18 cellular contexts compared by ENCODE assay signal in genomic region chr13:110348309-110348625, GRCh38. TPM values are rescaled to one million over a fixed set of nuclear protein-coding genes. Genes with fewer than 3 reads are reported as not detected.
DNase-seq lines count a peak whose midpoint lies in the region; ATAC-seq and TF ChIP-seq lines count a peak whose summit lies in the region.
"Had no signal": no experiment of that assay in that cellular context is flagged by ENCODE, and none has a peak within 500 bp of the region (broad histone marks: within the 10 kb centered on the region; RNA-seq: fewer than 3 reads in every experiment).

No MANE protein-coding gene starts in this region.

- 83 to 89% methylated on average over 3 of the region's 3 CpGs for WGBS in GM23248 (ENCODE audit: low coverage in 1 of 2, low lambda C conversion rate in 2 of 2, missing lambda C conversion rate in 2 of 2), 2 experiments
- WGBS in spleen, 5 donors, result 25 to 37% (median 34%) methylated on average over 3 of the region's 3 CpGs
- WGBS in H9 (ENCODE audit: extremely low coverage, insufficient read length, low lambda C conversion rate), result no CpG with 5 or more reads among the region's 3 CpGs

- no peak overlapping the region for H3K4me3 Mint-ChIP-seq in natural killer cell
- no peak overlapping the region for H3K4me3 Mint-ChIP-seq in H9
- H3K4me3 Mint-ChIP-seq: activated B cell treated with CpG ODN at 0.5 μM for 24 hours, immature natural killer cell had no signal

- in situ Hi-C loops in GM23248 (cut with MboI), result no loop called here

- no peak overlapping the region for H4K91ac ChIP-seq in H9 (ENCODE audit: insufficient read length, low read depth, low read length)

- H3K27ac Mint-ChIP-seq in natural killer cell (no peak overlapping the region), H9 (no peak overlapping the region; a peak in 1 of 7 replicates)
- H3K27ac Mint-ChIP-seq: activated B cell treated with CpG ODN at 0.5 μM for 24 hours, immature natural killer cell had no signal

- H3K4me1 Mint-ChIP-seq in natural killer cell (no peaks in the 10 kb centered on the region), H9 (peaks cover 7 to 8% of the 10 kb centered on the region in 2 experiments)
- H3K4me1 Mint-ChIP-seq: activated B cell treated with CpG ODN at 0.5 μM for 24 hours, immature natural killer cell had no signal

- no peak for TF ChIP-seq POLR2A in spleen (IDR thresholded peaks at IDR 0.05)

- H2AFZ ChIP-seq in GM23248 (no peak overlapping the region), H9 (ENCODE audit: low read length) (no peak overlapping the region)

- H3K56ac ChIP-seq in H9 (ENCODE audit: insufficient read length, low read depth, low read length), result no peak overlapping the region

- no peak overlapping the region for H2BK5ac ChIP-seq in H9 (ENCODE audit: insufficient read length, low read length)

- H2BK120ac ChIP-seq in H9 (ENCODE audit: low read depth, low read length, poor library complexity, severe bottlenecking), result no peak overlapping the region

- H3K4me1 ChIP-seq in GM23248 (ENCODE audit: insufficient read depth) (peaks cover 20% of the 10 kb centered on the region), ascending aorta (peaks cover 9 to 57% of the 10 kb centered on the region in 2 donors), lower lobe of right lung (peaks cover 45% of the 10 kb centered on the region), spleen (peaks cover 10 to 58% (median 33%) of the 10 kb centered on the region in 6 donors), H9 (ENCODE audit: insufficient read depth, low read length) (no peaks in the 10 kb centered on the region; the same call in 1 of the 2 replicates)
- H3K4me1 ChIP-seq: pancreas had no signal

- TF ChIP-seq CTCF in ascending aorta (IDR thresholded peaks at IDR 0.05) (no peak), lower lobe of right lung (IDR thresholded peaks at IDR 0.05) (no peak), spleen (IDR thresholded peaks at IDR 0.05 in 8 of 11, conservative IDR thresholded peaks at IDR 0.05 in 3 of 11) (no peak), natural killer cell (IDR thresholded peaks at IDR 0.05) (no peak), H9 (conservative IDR thresholded peaks at IDR 0.05) (no peak)

- H3K9me3 ChIP-seq in GM23248 (ENCODE audit: low read depth), result no peaks in the 10 kb centered on the region
- no peaks in the 10 kb centered on the region for H3K9me3 ChIP-seq in ascending aorta
- no peaks in the 10 kb centered on the region for H3K9me3 ChIP-seq in lower lobe of right lung
- H3K9me3 ChIP-seq in spleen, result no peaks in the 10 kb centered on the region
- H3K9me3 ChIP-seq in H9 (ENCODE audit: control insufficient read depth, low read depth, low read length), result no peaks in the 10 kb centered on the region
- H3K9me3 ChIP-seq: pancreas, Peyer's patch had no signal

- DNase-seq in GM23248, result no peak
- no peak for DNase-seq in ascending aorta (ENCODE audit: low spot score in 2 of 2)
- no peak for DNase-seq in lower lobe of right lung
- DNase-seq in spleen, result no peak
- DNase-seq in natural killer cell, result no peak
- no peak for DNase-seq in SIG-M5 treated with dmso at 0.1 percent for 504 hours (lab: John Stamatoyannopoulos, UW; ENCODE audit: unreplicated experiment)
- no peak for DNase-seq in ecto neural progenitor cell (ENCODE audit: low spot score)
- DNase-seq in H9, result no peak
- DNase-seq: activated B cell treated with CpG ODN at 0.5 μM for 24 hours; activated effector memory CD4-positive, alpha-beta T cell treated with Interleukin-2 at 50 U/mL for 16 hours; immature natural killer cell; Karpas-422; midbrain; NCI-H1694; pancreas; Peyer's patch; substantia nigra had no signal

- ATAC-seq in lower lobe of right lung, result no peak
- no peak for ATAC-seq in natural killer cell

- no peak overlapping the region for H3K4ac ChIP-seq in H9 (ENCODE audit: low read depth, low read length)

- H4K8ac ChIP-seq in H9 (replicated peaks; ENCODE audit: insufficient read length, low read depth, low read length), result no peak overlapping the region

- H3K4me3 ChIP-seq in GM23248, result peak overlapping the region; percentile 50; the same call in 1 of the 2 replicates
- no peak overlapping the region for H3K4me3 ChIP-seq in ascending aorta
- no peak overlapping the region for H3K4me3 ChIP-seq in lower lobe of right lung
- no peak overlapping the region for H3K4me3 ChIP-seq in spleen
- H3K4me3 ChIP-seq: pancreas, Peyer's patch had no signal

- no peaks in the 10 kb centered on the region for H3K9me2 ChIP-seq in GM23248 (ENCODE audit: insufficient read depth)

- no peak overlapping the region for H4K5ac ChIP-seq in H9 (ENCODE audit: insufficient read length, low read depth, low read length)

- no peak overlapping the region for H2BK20ac ChIP-seq in H9 (ENCODE audit: low read depth, low read length, poor library complexity, severe bottlenecking)

- peaks cover 19% of the 10 kb centered on the region for H3K79me2 ChIP-seq in GM23248 (ENCODE audit: insufficient read depth)
- H3K79me2 ChIP-seq in H9 (ENCODE audit: insufficient read depth, low read length), result no peaks in the 10 kb centered on the region

- no peak overlapping the region for H3K23ac ChIP-seq in H9 (ENCODE audit: insufficient read length, low read depth, low read length)

- peaks cover under 1% of the 10 kb centered on the region for H3K79me1 ChIP-seq in H9 (ENCODE audit: insufficient read depth, low read depth, low read length, poor library complexity, severe bottlenecking)

- peak overlapping the region; percentile 77 for H3K27ac ChIP-seq in GM23248
- peak overlapping the region; percentile 95 to 96 for H3K27ac ChIP-seq in ascending aorta
- peak overlapping the region; percentile 9 for H3K27ac ChIP-seq in lower lobe of right lung
- H3K27ac ChIP-seq in spleen, result peak overlapping the region in 6 of 8 donors; percentile 6 to 69 (median 51)
- no peak overlapping the region for H3K27ac ChIP-seq in H9 (ENCODE audit: insufficient read length, low read depth, low read length)
- H3K27ac ChIP-seq: HL-60, pancreas had no signal

- no peak overlapping the region for H3K18ac ChIP-seq in H9 (ENCODE audit: insufficient read length, low read depth, low read length)

- no peaks in the 10 kb centered on the region for H3K23me2 ChIP-seq in H9 (ENCODE audit: insufficient read length, low read depth, low read length, poor library complexity, severe bottlenecking)

- no peak overlapping the region for H2AK5ac ChIP-seq in H9 (ENCODE audit: insufficient read length, low read length)

- peaks cover 18% of the 10 kb centered on the region for H3F3A ChIP-seq in GM23248 (ENCODE audit: insufficient read depth)

- H3K4me2 ChIP-seq in GM23248 (ENCODE audit: unreplicated experiment) (peak overlapping the region; percentile 70), H9 (ENCODE audit: insufficient read depth, insufficient read length, low read length) (no peak overlapping the region)

- no peaks in the 10 kb centered on the region for H4K20me1 ChIP-seq in GM23248 (ENCODE audit: insufficient read depth)
- no peaks in the 10 kb centered on the region for H4K20me1 ChIP-seq in H9 (ENCODE audit: control insufficient read depth, insufficient read depth, insufficient read length)

- H3K36me3 ChIP-seq in GM23248 (ENCODE audit: low read depth), result no peaks in the 10 kb centered on the region
- peaks cover 0 to 11% of the 10 kb centered on the region in 2 donors for H3K36me3 ChIP-seq in ascending aorta
- no peaks in the 10 kb centered on the region for H3K36me3 ChIP-seq in lower lobe of right lung
- no peaks in the 10 kb centered on the region for H3K36me3 ChIP-seq in spleen
- H3K36me3 ChIP-seq: pancreas, Peyer's patch had no signal

- H3K9ac ChIP-seq in GM23248, result no peak overlapping the region
- H3K9ac ChIP-seq in H9 (ENCODE audit: extremely low read depth, insufficient read length, low read length), result no peak overlapping the region

- no peak overlapping the region for H3K14ac ChIP-seq in H9 (ENCODE audit: insufficient read depth, low read length)

- intact Hi-C loops in ascending aorta (cut with DNase I), result loop anchor here (1.0 kb wide), 1 partner anchor 13 kb away; no protein-coding TSS in a partner anchor
- intact Hi-C loops in lower lobe of right lung (cut with DNase I), result no loop called here
- intact Hi-C loops in spleen (cut with DNase I; ENCODE audit: low total_unique reads), result loop anchor here (10.0 kb wide), 1 partner anchor 77 kb away; no protein-coding TSS in a partner anchor
- intact Hi-C loops in natural killer cell (cut with micrococcal nuclease), result no loop called here

- H2BK15ac ChIP-seq in H9 (ENCODE audit: low read depth, low read length), result no peak overlapping the region

- H3T11ph ChIP-seq in H9 (ENCODE audit: low read length), result no peak overlapping the region

- H3K9me3 Mint-ChIP-seq in natural killer cell, result no peaks in the 10 kb centered on the region
- no peaks in the 10 kb centered on the region; a peak in 1 of 5 replicates for H3K9me3 Mint-ChIP-seq in H9
- H3K9me3 Mint-ChIP-seq: activated B cell treated with CpG ODN at 0.5 μM for 24 hours, immature natural killer cell had no signal

- peaks cover 0 to 26% of the 10 kb centered on the region in 2 donors for H3K27me3 Mint-ChIP-seq in natural killer cell (ENCODE audit: low read depth in 2 of 2)
- H3K27me3 Mint-ChIP-seq in H9 (ENCODE audit: low read depth), result no peaks in the 10 kb centered on the region

- no peaks in the 10 kb centered on the region for H3K27me3 ChIP-seq in GM23248 (replicated peaks; ENCODE audit: insufficient read depth)
- H3K27me3 ChIP-seq in ascending aorta, result no peaks in the 10 kb centered on the region
- H3K27me3 ChIP-seq in lower lobe of right lung (ENCODE audit: low read depth), result no peaks in the 10 kb centered on the region
- H3K27me3 ChIP-seq in spleen (replicated peaks in 1 of 7), result no peaks in the 10 kb centered on the region
- H3K27me3 ChIP-seq in H9 (ENCODE audit: insufficient read depth, low read length), result no peaks in the 10 kb centered on the region
- H3K27me3 ChIP-seq: pancreas, Peyer's patch had no signal

- H2BK12ac ChIP-seq in H9 (ENCODE audit: insufficient read length, low read depth, low read length), result no peak overlapping the region

- no peaks in the 10 kb centered on the region for H3K36me3 Mint-ChIP-seq in natural killer cell
- H3K36me3 Mint-ChIP-seq in H9 (ENCODE audit: insufficient read depth in 1 of 3, low read depth in 3 of 3), result no peaks in the 10 kb centered on the region; a peak in 1 of 7 replicates
- H3K36me3 Mint-ChIP-seq: immature natural killer cell had no signal

RNA-seq across cellular contexts. Expression of gene COL4A2, which starts 41.2 kb away (rescaled TPM):
- total RNA-seq in GM23248 (2014; rRNA removed; shearing (Covaris generic)), result 455 and 524 TPM in 2 replicates
- 137 and 146 TPM in 2 replicates for polyA plus RNA-seq in GM23248 (2016; fragmentation: Nextera tagmentation; extraction: Ambion mirVana)
- 1,227 TPM for total RNA-seq in ascending aorta
- 185 TPM for total RNA-seq in lower lobe of right lung
- 100 to 1,000 TPM; 296 to 712 (median 410) TPM for total RNA-seq in spleen
- polyA plus RNA-seq in spleen, result 100 to 1,000 TPM in 1 of 3 donors, 10 to 100 TPM in 2; 52.6 to 116 (median 76.3) TPM
- total RNA-seq in natural killer cell, result not detected
- total RNA-seq in H9 (2021), result 68.8 and 76.5 TPM in 2 replicates
- total RNA-seq: activated B cell treated with CpG ODN at 0.5 μM for 24 hours had no signal
- polyA plus RNA-seq: immature natural killer cell had no signal

RNA-seq across cellular contexts. Expression of gene COL4A1, which starts 41.3 kb away (rescaled TPM):
- total RNA-seq in GM23248 (2014; rRNA removed; shearing (Covaris generic)), result 519 and 549 TPM in 2 replicates
- polyA plus RNA-seq in GM23248 (2016; fragmentation: Nextera tagmentation; extraction: Ambion mirVana) (183 and 184 TPM in 2 replicates), spleen (10 to 100 TPM; 37.9 to 71.7 (median 61.5) TPM)
- total RNA-seq in ascending aorta (756 TPM), lower lobe of right lung (161 TPM), spleen (100 to 1,000 TPM; 251 to 959 (median 365) TPM), natural killer cell (not detected), H9 (2021) (73.1 and 74.6 TPM in 2 replicates)
- total RNA-seq: activated B cell treated with CpG ODN at 0.5 μM for 24 hours had no signal
- polyA plus RNA-seq: immature natural killer cell had no signal

Comparison
In these comparisons a context has a peak if more than half of its experiments do, and no peak if none do; other contexts are left out.
1. RNA of gene COL4A2, which starts 41.2 kb away (total RNA-seq): 1,227 TPM in ascending aorta (single experiment), 455 to 524 TPM in GM23248, 296 to 712 TPM in spleen, 185 TPM in lower lobe of right lung (single experiment) and 68.8 to 76.5 TPM in H9; not detected in natural killer cell; every median in the first group is over 10 times any median in the second.
2. RNA of gene COL4A1, which starts 41.3 kb away (total RNA-seq): 756 TPM in ascending aorta (single experiment), 519 to 549 TPM in GM23248, 251 to 959 TPM in spleen, 161 TPM in lower lobe of right lung (single experiment) and 73.1 to 74.6 TPM in H9; not detected in natural killer cell; every median in the first group is over 10 times any median in the second.
3. intact Hi-C loops: an anchor here in ascending aorta (1.0 kb wide) and spleen (10.0 kb wide); none called in lower lobe of right lung and natural killer cell.